ENCODE assay signal across 1 cellular context in the genomic region with DNA sequence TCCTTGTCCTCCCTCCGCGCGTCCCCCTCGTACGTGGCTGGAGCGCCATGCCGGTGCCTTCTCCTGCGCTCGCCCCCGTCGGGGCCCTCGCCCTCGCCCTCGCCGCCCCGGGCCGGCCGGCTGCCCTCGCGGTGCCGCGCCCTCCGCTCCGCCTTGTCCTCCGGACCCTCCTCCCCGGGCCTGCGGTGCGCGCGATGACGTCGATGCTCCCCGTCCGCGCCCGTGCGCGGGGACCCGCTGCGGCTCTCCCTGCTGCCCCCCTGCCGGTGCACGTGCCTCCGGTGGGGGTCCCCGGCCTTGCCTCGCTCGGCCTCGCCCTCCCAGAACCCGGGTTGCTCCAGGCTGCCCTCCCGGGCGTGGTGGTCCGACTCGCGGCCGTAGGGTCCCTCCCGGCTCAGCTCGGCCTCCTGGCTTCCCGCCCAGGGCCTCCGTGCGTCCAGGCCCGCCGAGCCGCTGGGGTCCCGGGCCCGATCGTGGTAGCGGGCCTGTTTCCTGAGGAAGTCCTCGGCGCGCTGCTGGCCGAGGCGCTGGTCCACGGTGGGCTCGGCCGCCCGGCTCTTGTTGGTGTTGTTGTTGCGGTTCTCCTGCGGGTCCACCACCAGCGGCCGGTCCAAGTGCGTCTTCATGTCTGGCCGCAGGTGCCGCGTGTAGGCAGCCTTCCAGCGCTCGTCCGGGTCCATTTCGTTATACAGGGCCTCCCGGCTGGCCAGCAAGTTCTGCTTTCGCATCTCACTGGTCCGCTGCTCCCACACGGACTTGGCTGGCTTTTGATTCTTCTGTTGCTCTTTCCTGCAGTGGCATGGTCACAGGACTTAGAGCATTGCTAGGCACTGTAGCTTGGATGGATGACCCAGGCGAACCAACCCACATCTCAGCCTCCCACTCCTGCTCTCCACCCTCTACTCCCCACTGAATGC.
TF ChIP-seq lines count a peak whose summit lies in the region.

No MANE protein-coding gene starts in this region.

TF ChIP-seq in WTC11, 78 proteins besides CTCF, POLR2A, EP300 and RAD21 (continued from another document):
- TF ChIP-seq, protein P1, sequence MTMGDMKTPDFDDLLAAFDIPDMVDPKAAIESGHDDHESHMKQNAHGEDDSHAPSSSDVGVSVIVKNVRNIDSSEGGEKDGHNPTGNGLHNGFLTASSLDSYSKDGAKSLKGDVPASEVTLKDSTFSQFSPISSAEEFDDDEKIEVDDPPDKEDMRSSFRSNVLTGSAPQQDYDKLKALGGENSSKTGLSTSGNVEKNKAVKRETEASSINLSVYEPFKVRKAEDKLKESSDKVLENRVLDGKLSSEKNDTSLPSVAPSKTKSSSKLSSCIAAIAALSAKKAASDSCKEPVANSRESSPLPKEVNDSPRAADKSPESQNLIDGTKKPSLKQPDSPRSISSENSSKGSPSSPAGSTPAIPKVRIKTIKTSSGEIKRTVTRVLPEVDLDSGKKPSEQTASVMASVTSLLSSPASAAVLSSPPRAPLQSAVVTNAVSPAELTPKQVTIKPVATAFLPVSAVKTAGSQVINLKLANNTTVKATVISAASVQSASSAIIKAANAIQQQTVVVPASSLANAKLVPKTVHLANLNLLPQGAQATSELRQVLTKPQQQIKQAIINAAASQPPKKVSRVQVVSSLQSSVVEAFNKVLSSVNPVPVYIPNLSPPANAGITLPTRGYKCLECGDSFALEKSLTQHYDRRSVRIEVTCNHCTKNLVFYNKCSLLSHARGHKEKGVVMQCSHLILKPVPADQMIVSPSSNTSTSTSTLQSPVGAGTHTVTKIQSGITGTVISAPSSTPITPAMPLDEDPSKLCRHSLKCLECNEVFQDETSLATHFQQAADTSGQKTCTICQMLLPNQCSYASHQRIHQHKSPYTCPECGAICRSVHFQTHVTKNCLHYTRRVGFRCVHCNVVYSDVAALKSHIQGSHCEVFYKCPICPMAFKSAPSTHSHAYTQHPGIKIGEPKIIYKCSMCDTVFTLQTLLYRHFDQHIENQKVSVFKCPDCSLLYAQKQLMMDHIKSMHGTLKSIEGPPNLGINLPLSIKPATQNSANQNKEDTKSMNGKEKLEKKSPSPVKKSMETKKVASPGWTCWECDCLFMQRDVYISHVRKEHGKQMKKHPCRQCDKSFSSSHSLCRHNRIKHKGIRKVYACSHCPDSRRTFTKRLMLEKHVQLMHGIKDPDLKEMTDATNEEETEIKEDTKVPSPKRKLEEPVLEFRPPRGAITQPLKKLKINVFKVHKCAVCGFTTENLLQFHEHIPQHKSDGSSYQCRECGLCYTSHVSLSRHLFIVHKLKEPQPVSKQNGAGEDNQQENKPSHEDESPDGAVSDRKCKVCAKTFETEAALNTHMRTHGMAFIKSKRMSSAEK (CRISPR knock-in tag; IDR thresholded peaks at IDR 0.05; ENCODE audit: borderline replicate concordance): no peak
- TF ChIP-seq, protein P2, sequence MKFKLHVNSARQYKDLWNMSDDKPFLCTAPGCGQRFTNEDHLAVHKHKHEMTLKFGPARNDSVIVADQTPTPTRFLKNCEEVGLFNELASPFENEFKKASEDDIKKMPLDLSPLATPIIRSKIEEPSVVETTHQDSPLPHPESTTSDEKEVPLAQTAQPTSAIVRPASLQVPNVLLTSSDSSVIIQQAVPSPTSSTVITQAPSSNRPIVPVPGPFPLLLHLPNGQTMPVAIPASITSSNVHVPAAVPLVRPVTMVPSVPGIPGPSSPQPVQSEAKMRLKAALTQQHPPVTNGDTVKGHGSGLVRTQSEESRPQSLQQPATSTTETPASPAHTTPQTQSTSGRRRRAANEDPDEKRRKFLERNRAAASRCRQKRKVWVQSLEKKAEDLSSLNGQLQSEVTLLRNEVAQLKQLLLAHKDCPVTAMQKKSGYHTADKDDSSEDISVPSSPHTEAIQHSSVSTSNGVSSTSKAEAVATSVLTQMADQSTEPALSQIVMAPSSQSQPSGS (CRISPR knock-in tag; IDR thresholded peaks at IDR 0.05; ENCODE audit: borderline replicate concordance, low read depth): no peak
